Comparison of ENCODE assay signal across 8 cellular contexts in the genomic region with DNA sequence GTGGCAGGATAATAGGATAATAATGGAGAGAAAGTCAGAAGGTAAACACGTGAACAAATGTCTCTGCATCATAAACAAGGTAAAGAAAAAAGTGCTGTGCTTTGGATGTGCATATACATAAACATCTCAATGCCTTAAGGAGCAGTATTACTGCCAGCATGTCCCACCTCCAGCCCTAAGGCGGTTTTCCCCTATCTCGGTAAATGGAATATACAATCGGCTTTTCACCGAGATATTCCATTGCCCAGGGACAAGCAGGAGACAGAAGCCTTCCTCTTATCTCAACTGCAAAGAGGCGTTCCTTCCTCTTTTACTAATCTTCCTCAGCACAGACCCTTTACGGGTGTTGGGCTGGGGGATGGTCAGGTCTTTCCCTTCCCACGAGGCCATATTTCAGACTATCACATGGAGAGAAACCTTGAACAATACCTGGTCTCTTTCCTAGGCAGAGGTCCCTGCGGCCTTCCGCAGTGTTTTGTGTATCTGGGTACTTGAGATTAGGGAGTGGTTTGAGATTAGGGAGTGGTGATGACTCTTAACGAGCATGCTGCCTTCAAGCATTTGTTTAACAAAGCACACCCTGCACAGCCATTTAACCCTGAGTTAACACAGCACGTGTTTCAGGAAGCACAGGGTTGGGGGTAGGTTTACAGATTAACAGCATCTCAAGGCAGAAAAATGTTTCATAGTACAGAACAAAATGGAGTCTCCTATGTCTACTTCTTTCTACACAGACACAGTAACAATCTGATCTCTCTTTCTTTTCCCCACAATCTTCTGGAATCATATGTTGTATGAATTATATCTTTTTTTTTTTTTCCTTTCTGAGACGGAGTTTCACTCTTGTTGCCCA. TPM values are rescaled to one million over a fixed set of nuclear protein-coding genes. Genes with fewer than 3 reads are reported as not detected.
A peak's percentile ranks its signal among the peaks of the same experiment; 100 is the strongest.
DNase-seq lines count a peak whose midpoint lies in the region; ATAC-seq and TF ChIP-seq lines count a peak whose summit lies in the region.
"Not testable (repeated sequence)": the region's sequence is repeated elsewhere in the genome, so short reads cannot be mapped to it uniquely, and the experiment has no call there.

No MANE protein-coding gene starts in this region.

- H3K36me3 ChIP-seq in OCI-LY3 (replicated peaks; ENCODE audit: low read depth, low read length); iPS DF 6.9 (ENCODE audit: control insufficient read depth, insufficient read depth, low read length): not testable (repeated sequence)

- peak overlapping the region; percentile 31; the same call in 1 of the 2 replicates for H3K9ac ChIP-seq in OCI-LY3 (ENCODE audit: low read length)

- DNase-seq in DMS153 (lab: John Stamatoyannopoulos, UW) (peak; percentile 58), KBM-7 (peak; percentile 90), NCI-H2227 (lab: John Stamatoyannopoulos, UW; ENCODE audit: unreplicated experiment) (peak; percentile 11), iPS DF 6.9 (ENCODE audit: low read depth, low spot score) (peak; percentile 20), mesenteric fat pad (ENCODE audit: low spot score) (peak; percentile 24)
- not testable (repeated sequence) for DNase-seq in activated B cell treated with CpG ODN at 0.5 μM for 24 hours; type B pancreatic cell (ENCODE audit: extremely low spot score, unreplicated experiment)

- H3K36me3 Mint-ChIP-seq in activated B cell treated with CpG ODN at 0.5 μM for 24 hours (ENCODE audit: low read depth); type B pancreatic cell: not testable (repeated sequence)

- H3K4me1 ChIP-seq in OCI-LY3 (ENCODE audit: low read length): peaks cover 23% of the 10 kb centered on the region
- H3K4me1 ChIP-seq in iPS DF 6.9 (ENCODE audit: control insufficient read depth, insufficient read depth, low read length): not testable (repeated sequence)

- not testable (repeated sequence) for H3K27me3 Mint-ChIP-seq in activated B cell treated with CpG ODN at 0.5 μM for 24 hours, type B pancreatic cell

- not testable (repeated sequence) for H3K79me2 ChIP-seq in OCI-LY3 (ENCODE audit: low read length)

- H3K4me3 Mint-ChIP-seq in activated B cell treated with CpG ODN at 0.5 μM for 24 hours: peak overlapping the region; percentile 3
- not testable (repeated sequence) for H3K4me3 Mint-ChIP-seq in type B pancreatic cell

- H3K4me1 Mint-ChIP-seq in activated B cell treated with CpG ODN at 0.5 μM for 24 hours (peaks cover 12% of the 10 kb centered on the region), type B pancreatic cell (ENCODE audit: unreplicated experiment) (peaks cover 10% of the 10 kb centered on the region)

- not testable (repeated sequence) for H3K9me3 ChIP-seq in OCI-LY3 (ENCODE audit: insufficient read depth, low read length); iPS DF 6.9 (ENCODE audit: control insufficient read depth, insufficient read depth, low read length)

- H3K27ac ChIP-seq in OCI-LY3 (ENCODE audit: low read length): peak overlapping the region; percentile 42
- H3K27ac ChIP-seq in iPS DF 6.9 (ENCODE audit: low read length): not testable (repeated sequence)

- WGBS in iPS DF 6.9 (ENCODE audit: insufficient coverage, insufficient read length): no CpG with 5 or more reads among the region's 13 CpGs

- in situ Hi-C loops in KBM-7 (cut with MboI; ENCODE audit: low pct_unique_long_range_greater_than_20kb, low sequenced_read_pairs): not testable (repeated sequence)

- H3K4me2 ChIP-seq in OCI-LY3 (ENCODE audit: low read length): peak overlapping the region; percentile 27

- intact Hi-C loops in activated B cell treated with CpG ODN at 0.5 μM for 24 hours (cut with micrococcal nuclease): not testable (repeated sequence)

- peak overlapping the region; percentile 96 for H2AFZ ChIP-seq in OCI-LY3 (ENCODE audit: low read depth, low read length)

- CTCF ChIA-PET in activated B cell treated with CpG ODN at 0.5 μM for 24 hours (lab: Charles Lee): not testable (repeated sequence)

- not testable (repeated sequence) for TF ChIP-seq CTCF in OCI-LY3 (IDR thresholded peaks at IDR 0.05; ENCODE audit: low read depth, low read length); activated B cell treated with CpG ODN at 0.5 μM for 24 hours (IDR thresholded peaks at IDR 0.05); type B pancreatic cell (conservative IDR thresholded peaks at IDR 0.05)

- POLR2A ChIA-PET in activated B cell treated with CpG ODN at 0.5 μM for 24 hours (lab: Charles Lee): not testable (repeated sequence)

- peak overlapping the region; percentile 27 for H3K27ac Mint-ChIP-seq in activated B cell treated with CpG ODN at 0.5 μM for 24 hours
- peak overlapping the region; percentile 67 for H3K27ac Mint-ChIP-seq in type B pancreatic cell

- not testable (repeated sequence) for H3K27me3 ChIP-seq in OCI-LY3 (ENCODE audit: low read depth, low read length); iPS DF 6.9 (ENCODE audit: control insufficient read depth, insufficient read depth, low read length)

- not testable (repeated sequence) for ATAC-seq in activated B cell treated with CpG ODN at 0.5 μM for 24 hours (ENCODE audit: low read depth)

- H3K4me3 ChIP-seq in OCI-LY3 (ENCODE audit: low read length): peak overlapping the region; percentile 3
- not testable (repeated sequence) for H3K4me3 ChIP-seq in iPS DF 6.9 (ENCODE audit: low read length)

- not testable (repeated sequence) for H4K20me1 ChIP-seq in OCI-LY3 (ENCODE audit: insufficient read depth, low read length)

- not testable (repeated sequence) for H3K9me3 Mint-ChIP-seq in activated B cell treated with CpG ODN at 0.5 μM for 24 hours, type B pancreatic cell

RNA-seq across cellular contexts. Expression of gene YPEL2, which starts 41.1 kb away (rescaled TPM):
- total RNA-seq in activated B cell treated with CpG ODN at 0.5 μM for 24 hours (18.3 and 19.5 TPM in 2 replicates), mesenteric fat pad (35.5 TPM), type B pancreatic cell (ENCODE audit: low replicate concordance) (11.0 and 14.7 TPM in 2 replicates)
